20 cellular contexts compared by ENCODE assay signal in the genomic region with DNA sequence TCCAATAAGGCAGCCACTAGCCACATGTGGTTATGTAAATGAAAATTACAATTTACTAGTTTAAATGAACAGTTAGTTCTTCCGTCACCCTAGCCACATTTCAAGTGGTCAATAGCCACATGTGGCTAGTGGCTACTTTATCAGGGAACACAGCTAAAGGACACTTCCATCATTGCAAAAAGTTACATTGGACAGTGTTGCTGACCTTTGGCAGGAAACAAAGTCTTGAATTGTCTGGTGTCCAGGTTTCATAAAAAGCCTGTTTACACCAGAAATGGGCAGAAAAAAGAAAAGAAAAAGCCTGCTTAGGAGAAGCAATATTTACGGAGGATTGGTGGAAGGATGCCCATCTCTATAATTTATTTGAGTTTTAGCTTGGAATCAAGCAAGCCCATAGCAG.
"Had no signal": no experiment of that assay in that cellular context is flagged by ENCODE, and none has a peak within 500 bp of the region (broad histone marks: within the 10 kb centered on the region; RNA-seq: fewer than 3 reads in every experiment).

No MANE protein-coding gene starts in this region.

- H3K27ac ChIP-seq: esophagus squamous epithelium, neural progenitor cell, parathyroid adenoma, sigmoid colon, tibial artery had no signal

- H3K27me3 ChIP-seq: esophagus squamous epithelium, neural progenitor cell, sigmoid colon, stomach, tibial artery had no signal

- FAIRE-seq: endometrium, keratinocyte had no signal

- H3K4me2 ChIP-seq: neural progenitor cell had no signal

- H3K79me2 ChIP-seq: parathyroid adenoma had no signal

- H3K36me3 ChIP-seq: esophagus squamous epithelium, neural progenitor cell, sigmoid colon, stomach, tibial artery had no signal

- H3K4me1 ChIP-seq: parathyroid adenoma, sigmoid colon, tibial artery had no signal

- ATAC-seq: effector memory CD8-positive, alpha-beta T cell; mucosa of descending colon; natural killer cell treated with Interleukin-12 subunit alpha and Interleukin-12 subunit beta and Interleukin-15 and Interleukin-18, amount 100 ng/mL, for 72 hours; stimulated activated effector memory CD8-positive, alpha-beta T cell treated with anti-CD3 and anti-CD28 coated beads, Interleukin-12 subunit alpha, Interleukin-12 subunit beta, amount 100 ng/mL, for 72 hours had no signal

- DNase-seq: cortex of kidney; effector memory CD8-positive, alpha-beta T cell; erythroblast; esophagus squamous epithelium; foreskin melanocyte; mesenchymal stem cell; mucosa of descending colon; naive B cell; sigmoid colon; stimulated activated CD4-positive, alpha-beta T cell treated with anti-CD3 and anti-CD28 coated beads, Interleukin-2, amount 100 ng/mL, for 24 hours; stimulated activated CD4-positive, alpha-beta T cell treated with anti-CD3 and anti-CD28 coated beads, Interleukin-4, amount 100 ng/mL, for 24 hours; stimulated activated naive CD4-positive, alpha-beta T cell treated with Interleukin-2 at 50 U/mL for 16 hours; stomach; tibial artery had no signal

- H2AFZ ChIP-seq: neural progenitor cell, parathyroid adenoma had no signal

- H3K4me3 ChIP-seq: esophagus squamous epithelium, mucosa of descending colon, neural progenitor cell, sigmoid colon, stomach, tibial artery had no signal

- H3K9ac ChIP-seq: neural progenitor cell, parathyroid adenoma had no signal

- H3K9me3 ChIP-seq: esophagus squamous epithelium, mucosa of descending colon, sigmoid colon, stomach, tibial artery had no signal
